Comparison of ENCODE assay signal across 13 cellular contexts in genomic region chr2:1887915-1888314, GRCh38.
DNase-seq lines count a peak whose midpoint lies in the region; ATAC-seq, FAIRE-seq and TF ChIP-seq lines count a peak whose summit lies in the region.
"Had no signal": no experiment of that assay in that cellular context is flagged by ENCODE, and none has a peak within 500 bp of the region (broad histone marks: within the 10 kb centered on the region; RNA-seq: fewer than 3 reads in every experiment).

No MANE protein-coding gene starts in this region.

- H3K4me3 ChIP-seq in NB4 (ENCODE audit: low read depth, low read length): no peak overlapping the region
- H3K4me3 ChIP-seq in bronchial epithelial cell (ENCODE audit: low read depth, low read length): no peak overlapping the region
- H3K4me3 ChIP-seq in neural progenitor cell: no peak overlapping the region
- H3K4me3 ChIP-seq in lower lobe of right lung: no peak overlapping the region
- H3K4me3 ChIP-seq: heart right ventricle had no signal

- H3K27me3 Mint-ChIP-seq in neural progenitor cell (ENCODE audit: insufficient read depth, low read depth): peaks cover 4% of the 10 kb centered on the region

- H3K36me3 ChIP-seq in bronchial epithelial cell (ENCODE audit: control insufficient read depth, insufficient read depth, low read length): no peaks in the 10 kb centered on the region
- H3K36me3 ChIP-seq in neural progenitor cell: no peaks in the 10 kb centered on the region
- no peaks in the 10 kb centered on the region for H3K36me3 ChIP-seq in lower lobe of right lung
- H3K36me3 ChIP-seq: heart right ventricle had no signal

- DNase-seq in DMS53 (lab: John Stamatoyannopoulos, UW) (peak; percentile 4), DMS53 treated with DMSO at 0.1 percent for 48 hours (lab: John Stamatoyannopoulos, UW; ENCODE audit: unreplicated experiment) (no peak), NB4 (ENCODE audit: low read depth) (peak; percentile 19), bronchial epithelial cell (ENCODE audit: low read depth) (peak; percentile 9), neural progenitor cell (ENCODE audit: low spot score) (peak; percentile 29), NCI-H1092 treated with DMSO at 0.1 percent for 48 hours (lab: John Stamatoyannopoulos, UW) (no peak), T-helper 1 cell (no peak), lower lobe of right lung (no peak)
- DNase-seq: activated CD4-positive, alpha-beta T cell treated with anti-CD3 and anti-CD28 coated beads, Interleukin-2, amount 50 U/mL, for 4 hours; heart right ventricle; nucleus accumbens; OCI-M1 had no signal

- intact Hi-C loops in lower lobe of right lung (cut with DNase I): no loop called here

- FAIRE-seq in bronchial epithelial cell (lab: Jason Lieb, UNC): no peak
- FAIRE-seq: A204.1 had no signal

- no peak overlapping the region for H3K4me2 ChIP-seq in neural progenitor cell

- no peak overlapping the region for H3K4me3 Mint-ChIP-seq in neural progenitor cell

- H3K27me3 ChIP-seq in bronchial epithelial cell (ENCODE audit: control insufficient read depth, insufficient read depth, low read length): no peaks in the 10 kb centered on the region
- H3K27me3 ChIP-seq in neural progenitor cell: peaks cover 57% of the 10 kb centered on the region
- peaks cover 18% of the 10 kb centered on the region for H3K27me3 ChIP-seq in lower lobe of right lung (ENCODE audit: low read depth)

- no peaks in the 10 kb centered on the region for H3K9me3 ChIP-seq in neural progenitor cell (ENCODE audit: low read depth)
- no peaks in the 10 kb centered on the region for H3K9me3 ChIP-seq in lower lobe of right lung
- H3K9me3 ChIP-seq: heart right ventricle had no signal

- H3K79me2 ChIP-seq in neural progenitor cell (ENCODE audit: low read depth): no peaks in the 10 kb centered on the region

- H3K4me1 Mint-ChIP-seq in neural progenitor cell: peaks cover 12% of the 10 kb centered on the region

- H3K36me3 Mint-ChIP-seq in neural progenitor cell: peaks cover 1% of the 10 kb centered on the region

- H3K9ac ChIP-seq in neural progenitor cell: no peak overlapping the region

- no peak for ATAC-seq in lower lobe of right lung
- ATAC-seq: heart right ventricle had no signal

- H2AFZ ChIP-seq in neural progenitor cell (replicated peaks): no peak overlapping the region

- no peaks in the 10 kb centered on the region for H3F3A ChIP-seq in neural progenitor cell (ENCODE audit: low read depth)

- no peaks in the 10 kb centered on the region for H4K20me1 ChIP-seq in neural progenitor cell (ENCODE audit: low read depth)

- no peak for TF ChIP-seq POLR2A in NB4 (IDR thresholded peaks at IDR 0.05; ENCODE audit: extremely low read depth, insufficient read length)

- H3K27ac ChIP-seq in neural progenitor cell (no peak overlapping the region), lower lobe of right lung (no peak overlapping the region)
- H3K27ac ChIP-seq: heart right ventricle had no signal

- TF ChIP-seq CTCF in NB4 (IDR thresholded peaks at IDR 0.05; ENCODE audit: low read depth, low read length) (peak; percentile 51), bronchial epithelial cell (IDR thresholded peaks at IDR 0.05; ENCODE audit: insufficient read depth, low read length, severe bottlenecking) (peak; percentile 1), neural progenitor cell (IDR thresholded peaks at IDR 0.05) (peak; percentile 50), lower lobe of right lung (IDR thresholded peaks at IDR 0.05) (no peak)

- H3K9me3 Mint-ChIP-seq in neural progenitor cell: no peaks in the 10 kb centered on the region

- H3K4me1 ChIP-seq in neural progenitor cell (peaks cover under 1% of the 10 kb centered on the region), lower lobe of right lung (no peaks in the 10 kb centered on the region)

- no peak overlapping the region for H3K27ac Mint-ChIP-seq in neural progenitor cell

Comparison
In these comparisons a context has a peak if more than half of its experiments do, and no peak if none do; other contexts are left out.
1. DNase-seq: peak in DMS53 (single experiment), NB4 (single experiment), bronchial epithelial cell (single experiment) and neural progenitor cell (single experiment); none in DMS53 treated with DMSO at 0.1 percent for 48 hours (single experiment), NCI-H1092 treated with DMSO at 0.1 percent for 48 hours (single experiment), T-helper 1 cell (0 of 5) and lower lobe of right lung (single experiment).